In genomic region chr17:66569572-66569971, GRCh38 we compare ENCODE assay signal across 9 cellular contexts.
"Had no signal": no experiment of that assay in that cellular context is flagged by ENCODE, and none has a peak within 500 bp of the region (broad histone marks: within the 10 kb centered on the region; RNA-seq: fewer than 3 reads in every experiment).

No MANE protein-coding gene starts in this region.

- H2AFZ ChIP-seq: GM23338 had no signal

- FAIRE-seq: H1, H54, HepG2 had no signal

- H3K4me3 ChIP-seq: GM23338 had no signal

- H3K4me2 ChIP-seq: GM23338 had no signal

- ATAC-seq: GM23338, HepG2 had no signal

- DNase-seq: H9, HCEC 1CT, HFFc6, KG1 had no signal

- H3K27ac ChIP-seq: HL-60 had no signal
